In genomic region chr7:24825315-24825917, GRCh38 we compare ENCODE assay signal across 11 cellular contexts.
DNase-seq lines count a peak whose midpoint lies in the region; ATAC-seq, FAIRE-seq and TF ChIP-seq lines count a peak whose summit lies in the region.
"Had no signal": no experiment of that assay in that cellular context is flagged by ENCODE, and none has a peak within 500 bp of the region (broad histone marks: within the 10 kb centered on the region; RNA-seq: fewer than 3 reads in every experiment).

No MANE protein-coding gene starts in this region.

- H3K4me2 ChIP-seq in PC-9 = peak overlapping the region; percentile 69
- H3K4me2 ChIP-seq in smooth muscle cell = peak overlapping the region; percentile 60

- H3K9ac ChIP-seq in smooth muscle cell (ENCODE audit: low read depth) = no peak overlapping the region

- no peaks in the 10 kb centered on the region for H3K27me3 Mint-ChIP-seq in activated CD4-positive, alpha-beta memory T cell treated with anti-CD3 and anti-CD28 coated beads, Interleukin-2, amount 10 ng/mL, durations not matched to agents 7 days and 5 days
- H3K27me3 Mint-ChIP-seq in activated CD4-positive, alpha-beta memory T cell treated with anti-CD3 and anti-CD28 coated beads for 36 hours = no peaks in the 10 kb centered on the region

- H3K36me3 Mint-ChIP-seq in activated CD4-positive, alpha-beta memory T cell treated with anti-CD3 and anti-CD28 coated beads, Interleukin-2, amount 10 ng/mL, durations not matched to agents 7 days and 5 days (ENCODE audit: low read depth) = peaks cover 75% of the 10 kb centered on the region
- H3K36me3 Mint-ChIP-seq in activated CD4-positive, alpha-beta memory T cell treated with anti-CD3 and anti-CD28 coated beads for 36 hours = peaks cover 52% of the 10 kb centered on the region

- POLR2A ChIA-PET in activated CD4-positive, alpha-beta memory T cell treated with anti-CD3 and anti-CD28 coated beads, Interleukin-2, amount 10 ng/mL, durations not matched to agents 7 days and 5 days (lab: Charles Lee) = interaction anchor here (1.0 to 3.7 kb wide), 5 partner anchors 41 to 155 kb away, joined by 3 to 50 read pairs (median 8); partner anchors contain the start of gene OSBPL3
- POLR2A ChIA-PET in activated CD4-positive, alpha-beta memory T cell treated with anti-CD3 and anti-CD28 coated beads for 36 hours (lab: Charles Lee) = interaction anchor here (2.3 kb wide), 1 partner anchor 156 kb away, joined by 7 read pairs; no protein-coding TSS in a partner anchor
- POLR2A ChIA-PET in PC-9 (lab: Charles Lee; ENCODE audit: unreplicated experiment) = interaction anchor here (0.5 to 0.7 kb wide), 2 partner anchors 141 to 300 kb away, joined by 3 to 10 read pairs; no protein-coding TSS in a partner anchor

- H3K4me3 Mint-ChIP-seq in activated CD4-positive, alpha-beta memory T cell treated with anti-CD3 and anti-CD28 coated beads, Interleukin-2, amount 10 ng/mL, durations not matched to agents 7 days and 5 days = no peak overlapping the region
- H3K4me3 Mint-ChIP-seq in activated CD4-positive, alpha-beta memory T cell treated with anti-CD3 and anti-CD28 coated beads for 36 hours = no peak overlapping the region

- no peak for TF ChIP-seq POLR2A in H54 (IDR thresholded peaks at IDR 0.05; ENCODE audit: low read depth, low read length)

- DNase-seq in activated CD4-positive, alpha-beta memory T cell treated with anti-CD3 and anti-CD28 coated beads, Interleukin-2, amount 10 ng/mL, durations not matched to agents 7 days and 5 days = no peak
- no peak for DNase-seq in activated CD4-positive, alpha-beta memory T cell treated with anti-CD3 and anti-CD28 coated beads for 36 hours
- DNase-seq in PC-9 (peak in 1 of 2 experiments; percentile 81), smooth muscle cell (lab: John Stamatoyannopoulos, UW; ENCODE audit: unreplicated experiment) (no peak), GM19239 (ENCODE audit: insufficient read length, low spot score) (no peak), H54 (ENCODE audit: insufficient read length, low spot score) (no peak)
- DNase-seq: activated CD4-positive, alpha-beta T cell treated with anti-CD3 and anti-CD28 coated beads for 48 hours; amniotic stem cell; NCI-H187 treated with DMSO at 0.1 percent for 48 hours had no signal

- H3K36me3 ChIP-seq in PC-9 (ENCODE audit: low read depth) (no peaks in the 10 kb centered on the region; the same call in 1 of the 2 replicates), esophagus (ENCODE audit: control insufficient read depth in 2 of 2, insufficient read depth in 2 of 2, low read length in 1 of 2) (no peaks in the 10 kb centered on the region), smooth muscle cell (ENCODE audit: low read depth) (no peaks in the 10 kb centered on the region)

- BruUV-seq in PC-9 (replicated peaks; lab: Mats Ljungman, UMichigan) = no TSS peak

- no peaks in the 10 kb centered on the region for H3K9me2 ChIP-seq in PC-9 (ENCODE audit: insufficient read depth)

- H3K4me3 ChIP-seq in PC-9 = peak overlapping the region; percentile 10; the same call in 1 of the 2 replicates
- no peak overlapping the region for H3K4me3 ChIP-seq in esophagus (ENCODE audit: low read depth in 1 of 2, low read length in 2 of 2)
- no peak overlapping the region for H3K4me3 ChIP-seq in smooth muscle cell

- H3K27ac ChIP-seq in PC-9 (peak overlapping the region; percentile 90), esophagus (ENCODE audit: low read depth in 2 of 2, low read length in 1 of 2) (peak overlapping the region; percentile 8 to 91), smooth muscle cell (ENCODE audit: low read depth) (peak overlapping the region; percentile 83)

- no peaks in the 10 kb centered on the region for H3K27me3 ChIP-seq in PC-9 (ENCODE audit: insufficient read depth, low read depth)
- no peaks in the 10 kb centered on the region for H3K27me3 ChIP-seq in esophagus (ENCODE audit: control insufficient read depth in 1 of 2, insufficient read depth in 2 of 2, low read length in 2 of 2)
- no peaks in the 10 kb centered on the region for H3K27me3 ChIP-seq in smooth muscle cell (ENCODE audit: low read depth)

- no peak for TF ChIP-seq CTCF in PC-9 (conservative IDR thresholded peaks at IDR 0.05)
- no peak for TF ChIP-seq CTCF in smooth muscle cell (IDR thresholded peaks at IDR 0.05; ENCODE audit: borderline replicate concordance, insufficient read depth, poor library complexity, severe bottlenecking)

- no peak for ATAC-seq in HG02571 (IDR thresholded peaks at IDR 0.05; ENCODE audit: unreplicated experiment)

- H2AFZ ChIP-seq in PC-9 (no peak overlapping the region), smooth muscle cell (ENCODE audit: low read depth) (no peak overlapping the region)

- peaks cover 63% of the 10 kb centered on the region for H3F3A ChIP-seq in PC-9 (ENCODE audit: insufficient read depth, low read depth)
- peaks cover 22% of the 10 kb centered on the region for H3F3A ChIP-seq in smooth muscle cell (ENCODE audit: low read depth)

- FAIRE-seq in GM19239 (lab: Jason Lieb, UNC) = no peak
- no peak for FAIRE-seq in H54 (lab: Jason Lieb, UNC)

- no peaks in the 10 kb centered on the region for H4K20me1 ChIP-seq in PC-9 (ENCODE audit: insufficient read depth)
- H4K20me1 ChIP-seq in smooth muscle cell (ENCODE audit: low read depth) = no peaks in the 10 kb centered on the region

- intact Hi-C loops in activated CD4-positive, alpha-beta memory T cell treated with anti-CD3 and anti-CD28 coated beads for 36 hours (cut with micrococcal nuclease) = loop anchor here (10.0 kb wide), 1 partner anchor 251 kb away; the partner anchor contains the start of gene PALS2
- intact Hi-C loops in PC-9 (cut with micrococcal nuclease; ENCODE audit: unreplicated experiment) = no loop called here

- H3K27ac Mint-ChIP-seq in activated CD4-positive, alpha-beta memory T cell treated with anti-CD3 and anti-CD28 coated beads, Interleukin-2, amount 10 ng/mL, durations not matched to agents 7 days and 5 days = peak overlapping the region; percentile 87
- no peak overlapping the region for H3K27ac Mint-ChIP-seq in activated CD4-positive, alpha-beta memory T cell treated with anti-CD3 and anti-CD28 coated beads for 36 hours

- WGBS in esophagus, 2 donors = 18 to 21% methylated on average over 1 of the region's 1 CpG
- 45% methylated on average over 1 of the region's 1 CpG for WGBS in smooth muscle cell (ENCODE audit: low lambda C conversion rate)

- H3K9me3 ChIP-seq in PC-9 (ENCODE audit: insufficient read depth, low read depth) (no peaks in the 10 kb centered on the region), esophagus (ENCODE audit: control insufficient read depth in 2 of 2, insufficient read depth in 1 of 2, low read depth in 1 of 2, low read length in 1 of 2) (no peaks in the 10 kb centered on the region), smooth muscle cell (replicated peaks; ENCODE audit: low read depth) (no peaks in the 10 kb centered on the region)

- H3K4me1 ChIP-seq in PC-9 (replicated peaks; ENCODE audit: insufficient read depth) (peaks cover 64% of the 10 kb centered on the region), esophagus (ENCODE audit: control insufficient read depth in 2 of 2, insufficient read depth in 2 of 2, low read length in 1 of 2) (peaks cover 0 to 11% of the 10 kb centered on the region in 2 donors), smooth muscle cell (ENCODE audit: low read depth) (peaks cover 21% of the 10 kb centered on the region)

- H3K9me3 Mint-ChIP-seq in activated CD4-positive, alpha-beta memory T cell treated with anti-CD3 and anti-CD28 coated beads, Interleukin-2, amount 10 ng/mL, durations not matched to agents 7 days and 5 days = no peaks in the 10 kb centered on the region
- no peaks in the 10 kb centered on the region for H3K9me3 Mint-ChIP-seq in activated CD4-positive, alpha-beta memory T cell treated with anti-CD3 and anti-CD28 coated beads for 36 hours

- 0 out of 2 replicates have a peak, but pooled peaks cover 5% of the 10 kb centered on the region for H3K79me2 ChIP-seq in PC-9 (ENCODE audit: low read depth)
- no peaks in the 10 kb centered on the region for H3K79me2 ChIP-seq in smooth muscle cell (ENCODE audit: low read depth)

- peaks cover 82% of the 10 kb centered on the region for H3K4me1 Mint-ChIP-seq in activated CD4-positive, alpha-beta memory T cell treated with anti-CD3 and anti-CD28 coated beads, Interleukin-2, amount 10 ng/mL, durations not matched to agents 7 days and 5 days
- peaks cover 67% of the 10 kb centered on the region for H3K4me1 Mint-ChIP-seq in activated CD4-positive, alpha-beta memory T cell treated with anti-CD3 and anti-CD28 coated beads for 36 hours (ENCODE audit: low read depth)

- CTCF ChIA-PET in activated CD4-positive, alpha-beta memory T cell treated with anti-CD3 and anti-CD28 coated beads, Interleukin-2, amount 10 ng/mL, durations not matched to agents 7 days and 5 days (lab: Charles Lee) = interaction anchor here (0.6 to 2.8 kb wide), 4 partner anchors 13 to 244 kb away, joined by 3 to 12 read pairs (median 7); partner anchors contain the start of gene OSBPL3
- CTCF ChIA-PET in activated CD4-positive, alpha-beta memory T cell treated with anti-CD3 and anti-CD28 coated beads for 36 hours (lab: Charles Lee) = interaction anchor here (1.3 to 3.1 kb wide), 3 partner anchors 13 to 268 kb away, joined by 3 to 15 read pairs (median 12); no protein-coding TSS in a partner anchor
- CTCF ChIA-PET in PC-9 (lab: Charles Lee) = interaction anchor here (0.8 to 1.6 kb wide), 2 partner anchors 13 to 200 kb away, joined by 4 read pairs; no protein-coding TSS in a partner anchor
